Comparison of ENCODE assay signal across 10 cellular contexts in the genomic region with DNA sequence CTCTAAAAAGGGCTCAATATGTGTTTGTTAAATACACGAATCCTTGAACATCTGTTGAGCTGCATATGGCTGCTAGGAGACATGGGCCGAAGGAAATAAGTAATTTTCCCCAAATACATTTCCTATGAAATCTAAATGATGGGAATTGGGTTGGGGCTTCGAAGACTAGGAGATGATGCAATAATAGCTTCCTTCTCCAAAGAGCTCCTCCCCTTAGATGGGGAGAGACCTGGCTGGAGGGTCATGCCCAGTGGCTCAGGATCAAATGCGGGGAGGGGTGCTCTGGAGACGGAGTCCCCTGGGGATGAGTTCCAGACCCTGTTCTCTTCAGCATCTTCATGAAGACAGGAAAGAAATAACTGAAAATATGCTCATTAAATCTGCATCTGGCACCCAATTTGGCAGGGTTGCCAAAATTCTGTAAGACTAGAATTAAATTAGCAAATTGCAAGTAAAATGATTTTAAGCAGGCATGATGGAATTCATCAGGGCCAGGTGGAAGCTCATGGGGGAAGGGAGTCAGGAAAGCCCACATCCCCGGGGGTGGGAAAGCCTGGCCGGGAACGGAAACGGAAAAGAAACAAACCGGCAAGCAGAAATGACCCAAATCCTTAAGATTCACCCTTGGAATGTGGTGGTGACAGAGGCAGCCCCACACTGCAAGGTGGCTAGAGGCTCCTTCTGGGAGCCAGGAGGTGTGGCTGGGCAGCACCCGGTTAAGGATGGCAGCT.
DNase-seq lines count a peak whose midpoint lies in the region; ATAC-seq and TF ChIP-seq lines count a peak whose summit lies in the region.
"Had no signal": no experiment of that assay in that cellular context is flagged by ENCODE, and none has a peak within 500 bp of the region (broad histone marks: within the 10 kb centered on the region; RNA-seq: fewer than 3 reads in every experiment).

No MANE protein-coding gene starts in this region.

- CTCF ChIA-PET in activated naive CD4-positive, alpha-beta T cell treated with anti-CD3 and anti-CD28 coated beads, Interleukin-2, amount 10 ng/mL, durations not matched to agents 7 days and 5 days (lab: Charles Lee): interaction anchor here (1.0 kb wide), 1 partner anchor 71 kb away, joined by 3 read pairs; no protein-coding TSS in a partner anchor

- no peak for ATAC-seq in HG03565 (IDR thresholded peaks at IDR 0.05; ENCODE audit: unreplicated experiment)
- ATAC-seq in HG02763 (IDR thresholded peaks at IDR 0.05; ENCODE audit: unreplicated experiment): no peak
- no peak for ATAC-seq in Right ventricle myocardium superior (ENCODE audit: poor library complexity)

- no peaks in the 10 kb centered on the region for H3K9me3 Mint-ChIP-seq in activated naive CD4-positive, alpha-beta T cell treated with anti-CD3 and anti-CD28 coated beads, Interleukin-2, amount 50 U/mL, for 24 hours
- H3K9me3 Mint-ChIP-seq in activated naive CD4-positive, alpha-beta T cell treated with anti-CD3 and anti-CD28 coated beads, Interleukin-2, amount 10 ng/mL, durations not matched to agents 7 days and 5 days: no peaks in the 10 kb centered on the region
- no peaks in the 10 kb centered on the region for H3K9me3 Mint-ChIP-seq in activated T-helper 1 cell treated with anti-CD3 and anti-CD28 coated beads, Interleukin-12 subunit alpha, Interleukin-12 subunit beta, Interleukin-2, Interleukin-4 antibody, amounts not matched to agents 30 ng/mL and 10 ng/mL and 1 ng/mL, durations not matched to agents 14 hours and 24 hours and 36 hours
- H3K9me3 Mint-ChIP-seq in glutamatergic neuron (ENCODE audit: unreplicated experiment): peaks cover 6% of the 10 kb centered on the region
- H3K9me3 Mint-ChIP-seq: mesothelial cell of epicardium had no signal

- H3K4me3 Mint-ChIP-seq in activated naive CD4-positive, alpha-beta T cell treated with anti-CD3 and anti-CD28 coated beads, Interleukin-2, amount 50 U/mL, for 24 hours: peak overlapping the region; percentile 67
- H3K4me3 Mint-ChIP-seq in activated naive CD4-positive, alpha-beta T cell treated with anti-CD3 and anti-CD28 coated beads, Interleukin-2, amount 10 ng/mL, durations not matched to agents 7 days and 5 days: no peak overlapping the region
- peak overlapping the region; percentile 48 for H3K4me3 Mint-ChIP-seq in activated T-helper 1 cell treated with anti-CD3 and anti-CD28 coated beads, Interleukin-12 subunit alpha, Interleukin-12 subunit beta, Interleukin-2, Interleukin-4 antibody, amounts not matched to agents 30 ng/mL and 10 ng/mL and 1 ng/mL, durations not matched to agents 14 hours and 24 hours and 36 hours
- H3K4me3 Mint-ChIP-seq in glutamatergic neuron (ENCODE audit: unreplicated experiment): peak overlapping the region; percentile 38
- H3K4me3 Mint-ChIP-seq: mesothelial cell of epicardium had no signal

- no peak for DNase-seq in activated naive CD4-positive, alpha-beta T cell treated with anti-CD3 and anti-CD28 coated beads, Interleukin-2, amount 10 ng/mL, durations not matched to agents 7 days and 5 days
- DNase-seq in activated T-helper 1 cell treated with anti-CD3 and anti-CD28 coated beads, Interleukin-12 subunit alpha, Interleukin-12 subunit beta, Interleukin-2, Interleukin-4 antibody, amounts not matched to agents 30 ng/mL and 10 ng/mL and 1 ng/mL, durations not matched to agents 14 hours and 24 hours and 36 hours (ENCODE audit: low spot score): no peak
- DNase-seq in glutamatergic neuron: no peak
- DNase-seq in NCI-H1694 (lab: John Stamatoyannopoulos, UW): no peak
- no peak for DNase-seq in Right ventricle myocardium superior
- DNase-seq: activated CD4-positive, CD25-positive, alpha-beta regulatory T cell treated with anti-CD3 and anti-CD28 coated beads, Interleukin-2, amount 50 U/mL, for 72 hours had no signal

- TF ChIP-seq CTCF in glutamatergic neuron (IDR thresholded peaks at IDR 0.05; ENCODE audit: partially characterized antibody, unreplicated experiment): no peak

- peaks cover 57% of the 10 kb centered on the region for H3K4me1 Mint-ChIP-seq in activated naive CD4-positive, alpha-beta T cell treated with anti-CD3 and anti-CD28 coated beads, Interleukin-2, amount 50 U/mL, for 24 hours
- peaks cover 43% of the 10 kb centered on the region for H3K4me1 Mint-ChIP-seq in activated naive CD4-positive, alpha-beta T cell treated with anti-CD3 and anti-CD28 coated beads, Interleukin-2, amount 10 ng/mL, durations not matched to agents 7 days and 5 days
- H3K4me1 Mint-ChIP-seq in activated T-helper 1 cell treated with anti-CD3 and anti-CD28 coated beads, Interleukin-12 subunit alpha, Interleukin-12 subunit beta, Interleukin-2, Interleukin-4 antibody, amounts not matched to agents 30 ng/mL and 10 ng/mL and 1 ng/mL, durations not matched to agents 14 hours and 24 hours and 36 hours (ENCODE audit: low read depth): peaks cover 82% of the 10 kb centered on the region
- peaks cover 27% of the 10 kb centered on the region for H3K4me1 Mint-ChIP-seq in glutamatergic neuron (ENCODE audit: low read depth, unreplicated experiment)

- peak overlapping the region; percentile 87 for H3K27ac Mint-ChIP-seq in activated naive CD4-positive, alpha-beta T cell treated with anti-CD3 and anti-CD28 coated beads, Interleukin-2, amount 50 U/mL, for 24 hours
- no peak overlapping the region for H3K27ac Mint-ChIP-seq in activated naive CD4-positive, alpha-beta T cell treated with anti-CD3 and anti-CD28 coated beads, Interleukin-2, amount 10 ng/mL, durations not matched to agents 7 days and 5 days
- H3K27ac Mint-ChIP-seq in activated T-helper 1 cell treated with anti-CD3 and anti-CD28 coated beads, Interleukin-12 subunit alpha, Interleukin-12 subunit beta, Interleukin-2, Interleukin-4 antibody, amounts not matched to agents 30 ng/mL and 10 ng/mL and 1 ng/mL, durations not matched to agents 14 hours and 24 hours and 36 hours: peak overlapping the region; percentile 76
- peak overlapping the region; percentile 44 for H3K27ac Mint-ChIP-seq in glutamatergic neuron (ENCODE audit: unreplicated experiment)
- H3K27ac Mint-ChIP-seq: mesothelial cell of epicardium had no signal

- H3K27me3 Mint-ChIP-seq in activated naive CD4-positive, alpha-beta T cell treated with anti-CD3 and anti-CD28 coated beads, Interleukin-2, amount 50 U/mL, for 24 hours: no peaks in the 10 kb centered on the region
- no peaks in the 10 kb centered on the region for H3K27me3 Mint-ChIP-seq in activated naive CD4-positive, alpha-beta T cell treated with anti-CD3 and anti-CD28 coated beads, Interleukin-2, amount 10 ng/mL, durations not matched to agents 7 days and 5 days
- no peaks in the 10 kb centered on the region for H3K27me3 Mint-ChIP-seq in activated T-helper 1 cell treated with anti-CD3 and anti-CD28 coated beads, Interleukin-12 subunit alpha, Interleukin-12 subunit beta, Interleukin-2, Interleukin-4 antibody, amounts not matched to agents 30 ng/mL and 10 ng/mL and 1 ng/mL, durations not matched to agents 14 hours and 24 hours and 36 hours (ENCODE audit: insufficient read depth)
- H3K27me3 Mint-ChIP-seq in glutamatergic neuron (ENCODE audit: unreplicated experiment): peaks cover 5% of the 10 kb centered on the region

- intact Hi-C loops in activated T-helper 1 cell treated with anti-CD3 and anti-CD28 coated beads, Interleukin-12 subunit alpha, Interleukin-12 subunit beta, Interleukin-2, Interleukin-4 antibody, amounts not matched to agents 30 ng/mL and 10 ng/mL and 1 ng/mL, durations not matched to agents 14 hours and 24 hours and 36 hours (cut with micrococcal nuclease): loop anchor here (1.0 kb wide), 1 partner anchor 10 kb away; no protein-coding TSS in a partner anchor
- intact Hi-C loops in Right ventricle myocardium superior (cut with DNase I): no loop called here

- peaks cover 19% of the 10 kb centered on the region for H3K36me3 Mint-ChIP-seq in activated naive CD4-positive, alpha-beta T cell treated with anti-CD3 and anti-CD28 coated beads, Interleukin-2, amount 50 U/mL, for 24 hours
- H3K36me3 Mint-ChIP-seq in activated naive CD4-positive, alpha-beta T cell treated with anti-CD3 and anti-CD28 coated beads, Interleukin-2, amount 10 ng/mL, durations not matched to agents 7 days and 5 days: peaks cover 18% of the 10 kb centered on the region
- H3K36me3 Mint-ChIP-seq in activated T-helper 1 cell treated with anti-CD3 and anti-CD28 coated beads, Interleukin-12 subunit alpha, Interleukin-12 subunit beta, Interleukin-2, Interleukin-4 antibody, amounts not matched to agents 30 ng/mL and 10 ng/mL and 1 ng/mL, durations not matched to agents 14 hours and 24 hours and 36 hours (ENCODE audit: low read depth): peaks cover 53% of the 10 kb centered on the region
- no peaks in the 10 kb centered on the region for H3K36me3 Mint-ChIP-seq in glutamatergic neuron (ENCODE audit: unreplicated experiment)
- H3K36me3 Mint-ChIP-seq: mesothelial cell of epicardium had no signal
